Comparison of ENCODE assay signal across 15 cellular contexts in genomic region chr1:110213143-110213540, GRCh38. TPM values are rescaled to one million over a fixed set of nuclear protein-coding genes. Genes with fewer than 3 reads are reported as not detected.
DNase-seq lines count a peak whose midpoint lies in the region; ATAC-seq lines count a peak whose summit lies in the region.
"Had no signal": no experiment of that assay in that cellular context is flagged by ENCODE, and none has a peak within 500 bp of the region (broad histone marks: within the 10 kb centered on the region; RNA-seq: fewer than 3 reads in every experiment).

No MANE protein-coding gene starts in this region.

- H3K4me3 Mint-ChIP-seq in stimulated activated naive CD8-positive, alpha-beta T cell treated with anti-CD3 and anti-CD28 coated beads, Interleukin-15, Interleukin-2, amounts not matched to agents 100 ng/mL and 50 ng/mL, for 24 hours: peak overlapping the region; percentile 65
- H3K4me3 Mint-ChIP-seq in T-helper 17 cell: peak overlapping the region; percentile 52

- no peak for ATAC-seq in stimulated activated naive CD8-positive, alpha-beta T cell treated with anti-CD3 and anti-CD28 coated beads, Interleukin-15, Interleukin-2, amounts not matched to agents 100 U/mL and 50 U/mL, for 24 hours
- no peak for ATAC-seq in T-helper 17 cell
- ATAC-seq in GM21360 (IDR thresholded peaks at IDR 0.05; ENCODE audit: unreplicated experiment): no peak
- ATAC-seq: gastroesophageal sphincter had no signal

- H3K36me3 ChIP-seq in iPS-18a (ENCODE audit: control insufficient read depth, low read depth, low read length): no peaks in the 10 kb centered on the region
- H3K36me3 ChIP-seq: cardiac muscle cell, MG63, upper lobe of left lung had no signal

- H3K9me3 ChIP-seq in T-helper 17 cell (ENCODE audit: control insufficient read depth, low read length, poor library complexity, severe bottlenecking) (no peaks in the 10 kb centered on the region), iPS-18a (ENCODE audit: control insufficient read depth, low read depth, low read length) (no peaks in the 10 kb centered on the region)
- H3K9me3 ChIP-seq: gastroesophageal sphincter, MG63, upper lobe of left lung had no signal

- no peaks in the 10 kb centered on the region for H3K36me3 Mint-ChIP-seq in stimulated activated naive CD8-positive, alpha-beta T cell treated with anti-CD3 and anti-CD28 coated beads, Interleukin-15, Interleukin-2, amounts not matched to agents 100 ng/mL and 50 ng/mL, for 24 hours (ENCODE audit: low read depth)
- no peaks in the 10 kb centered on the region for H3K36me3 Mint-ChIP-seq in T-helper 17 cell (ENCODE audit: low read depth)

- peaks cover 65% of the 10 kb centered on the region for H3K4me1 Mint-ChIP-seq in stimulated activated naive CD8-positive, alpha-beta T cell treated with anti-CD3 and anti-CD28 coated beads, Interleukin-15, Interleukin-2, amounts not matched to agents 100 ng/mL and 50 ng/mL, for 24 hours (ENCODE audit: low read depth)
- peaks cover 51% of the 10 kb centered on the region for H3K4me1 Mint-ChIP-seq in T-helper 17 cell

- no peaks in the 10 kb centered on the region for H3K9me3 Mint-ChIP-seq in stimulated activated naive CD8-positive, alpha-beta T cell treated with anti-CD3 and anti-CD28 coated beads, Interleukin-15, Interleukin-2, amounts not matched to agents 100 ng/mL and 50 ng/mL, for 24 hours

- H3K9ac ChIP-seq in iPS-18a (ENCODE audit: low read length): no peak overlapping the region

- H3K27ac Mint-ChIP-seq in stimulated activated naive CD8-positive, alpha-beta T cell treated with anti-CD3 and anti-CD28 coated beads, Interleukin-15, Interleukin-2, amounts not matched to agents 100 ng/mL and 50 ng/mL, for 24 hours: no peak overlapping the region
- H3K27ac Mint-ChIP-seq in T-helper 17 cell: peak overlapping the region; percentile 86

- peaks cover 22% of the 10 kb centered on the region for H3K4me1 ChIP-seq in iPS-18a (ENCODE audit: control insufficient read depth, low read depth, low read length)

- peak overlapping the region; percentile 44 for H3K4me3 ChIP-seq in iPS-18a (ENCODE audit: low read length)
- H3K4me3 ChIP-seq: cardiac muscle cell, MG63 had no signal

- peaks cover 44% of the 10 kb centered on the region for H3K27me3 ChIP-seq in iPS-18a (ENCODE audit: control insufficient read depth, insufficient read depth, low read length)
- H3K27me3 ChIP-seq: gastroesophageal sphincter, MG63 had no signal

- H3K27me3 Mint-ChIP-seq in stimulated activated naive CD8-positive, alpha-beta T cell treated with anti-CD3 and anti-CD28 coated beads, Interleukin-15, Interleukin-2, amounts not matched to agents 100 ng/mL and 50 ng/mL, for 24 hours: no peaks in the 10 kb centered on the region
- H3K27me3 Mint-ChIP-seq in T-helper 17 cell: no peaks in the 10 kb centered on the region

- intact Hi-C loops in posterior vena cava (cut with DNase I): no loop called here

- no peak overlapping the region for H3K27ac ChIP-seq in iPS-18a (ENCODE audit: low read length)
- H3K27ac ChIP-seq: cardiac muscle cell, upper lobe of left lung, WERI-Rb-1 had no signal

- no peak for DNase-seq in stimulated activated naive CD8-positive, alpha-beta T cell treated with anti-CD3 and anti-CD28 coated beads, Interleukin-15, Interleukin-2, amounts not matched to agents 100 U/mL and 50 U/mL, for 24 hours
- DNase-seq in T-helper 17 cell (no peak), posterior vena cava (ENCODE audit: low spot score) (no peak), NCI-H2196 treated with DMSO at 0.1 percent for 48 hours (lab: John Stamatoyannopoulos, UW; ENCODE audit: unreplicated experiment) (no peak)
- no peak for DNase-seq in central memory CD4-positive, alpha-beta T cell
- DNase-seq: MG63; NCI-H2107; stimulated activated CD8-positive, alpha-beta memory T cell treated with anti-CD3 and anti-CD28 coated beads, Interleukin-4, amount 100 ng/mL, for 48 hours; upper lobe of left lung; WERI-Rb-1 had no signal

RNA-seq across cellular contexts. Expression of gene KCNC4, which starts 3.0 kb away (rescaled TPM):
- 10 to 100 TPM; 12.2 to 14.7 TPM for total RNA-seq in T-helper 17 cell
- total RNA-seq in posterior vena cava: 10 to 100 TPM in 1 of 2 donors, 1 to 10 TPM in 1; 9.3 to 15.5 TPM
